ENCODE assay signal across 30 cellular contexts in the genomic region with DNA sequence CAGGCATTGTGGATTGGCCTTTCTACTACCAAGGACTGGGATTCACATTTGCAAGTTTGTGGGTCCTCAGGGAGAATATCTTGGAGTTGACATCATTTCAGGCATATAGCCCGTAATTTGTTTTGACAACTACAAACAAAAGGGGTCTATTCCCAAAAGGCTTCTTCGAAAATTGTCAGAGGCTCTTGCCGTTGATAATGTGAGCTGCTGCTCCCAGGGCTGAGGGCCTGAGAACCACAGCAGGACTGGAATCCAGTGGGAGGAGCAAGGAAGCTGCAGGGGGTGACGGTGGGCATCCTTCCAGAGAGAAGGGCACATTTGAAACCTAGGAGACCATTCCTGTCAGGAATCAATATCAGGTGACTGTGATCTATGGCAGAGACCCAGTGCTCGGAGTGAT.
"Had no signal": no experiment of that assay in that cellular context is flagged by ENCODE, and none has a peak within 500 bp of the region (broad histone marks: within the 10 kb centered on the region; RNA-seq: fewer than 3 reads in every experiment).

No MANE protein-coding gene starts in this region.

- H3K4me1 Mint-ChIP-seq: activated B cell treated with CpG ODN at 0.5 μM for 24 hours; activated CD8-positive, alpha-beta memory T cell treated with anti-CD3 and anti-CD28 coated beads, Interleukin-2, amount 10 ng/mL, durations not matched to agents 7 days and 5 days; activated naive CD8-positive, alpha-beta T cell treated with anti-CD3 and anti-CD28 coated beads for 36 hours; immature natural killer cell; naive thymus-derived CD8-positive, alpha-beta T cell had no signal

- H3K27me3 ChIP-seq: adrenal gland, body of pancreas, testis, transverse colon had no signal

- DNase-seq: activated B cell treated with CpG ODN at 0.5 μM for 24 hours; activated CD8-positive, alpha-beta memory T cell treated with anti-CD3 and anti-CD28 coated beads, Interleukin-2, amount 10 ng/mL, durations not matched to agents 7 days and 5 days; activated CD8-positive, alpha-beta T cell treated with anti-CD3 and anti-CD28 coated beads, Interleukin-2, amount 10 ng/mL, durations not matched to agents 7 days and 5 days; activated naive CD4-positive, alpha-beta T cell; activated naive CD8-positive, alpha-beta T cell treated with anti-CD3 and anti-CD28 coated beads for 36 hours; activated T-cell treated with anti-CD3 and anti-CD28 coated beads, Interleukin-2, amount 50 U/mL, for 48 hours; adrenal gland; aorta; body of pancreas; effector memory CD4-positive, alpha-beta T cell; head of caudate nucleus; hippocampal formation; immature natural killer cell; kidney; left colon; midbrain; naive thymus-derived CD8-positive, alpha-beta T cell; stimulated activated CD4-positive, alpha-beta T cell treated with anti-CD3 and anti-CD28 coated beads, Interleukin-12 subunit alpha, Interleukin-12 subunit beta, amount 100 ng/mL, for 4 hours; stimulated activated CD4-positive, alpha-beta T cell treated with anti-CD3 and anti-CD28 coated beads, Interleukin-4, amount 100 ng/mL, for 1 hour; stimulated activated naive CD8-positive, alpha-beta T cell treated with anti-CD3 and anti-CD28 coated beads, Interleukin-15, Interleukin-2, amounts not matched to agents 100 U/mL and 50 U/mL, for 24 hours; testis; transverse colon had no signal

- H3K27me3 Mint-ChIP-seq: activated B cell treated with CpG ODN at 0.5 μM for 24 hours; activated CD8-positive, alpha-beta memory T cell treated with anti-CD3 and anti-CD28 coated beads, Interleukin-2, amount 10 ng/mL, durations not matched to agents 7 days and 5 days; activated naive CD8-positive, alpha-beta T cell treated with anti-CD3 and anti-CD28 coated beads for 36 hours had no signal

- H3K27ac Mint-ChIP-seq: activated B cell treated with CpG ODN at 0.5 μM for 24 hours; activated CD8-positive, alpha-beta memory T cell treated with anti-CD3 and anti-CD28 coated beads, Interleukin-2, amount 10 ng/mL, durations not matched to agents 7 days and 5 days; activated CD8-positive, alpha-beta T cell treated with anti-CD3 and anti-CD28 coated beads, Interleukin-2, amount 10 ng/mL, durations not matched to agents 7 days and 5 days; activated naive CD8-positive, alpha-beta T cell treated with anti-CD3 and anti-CD28 coated beads for 36 hours; immature natural killer cell; naive thymus-derived CD8-positive, alpha-beta T cell; progenitor cell of endocrine pancreas; T-helper 2 cell treated with Interferon-gamma antibody and Interleukin-4, amounts not matched to agents 5 μg/mL and 100 μg/mL, for 36 hours had no signal

- H3K4me3 Mint-ChIP-seq: activated B cell treated with CpG ODN at 0.5 μM for 24 hours; activated CD8-positive, alpha-beta memory T cell treated with anti-CD3 and anti-CD28 coated beads, Interleukin-2, amount 10 ng/mL, durations not matched to agents 7 days and 5 days; activated CD8-positive, alpha-beta T cell treated with anti-CD3 and anti-CD28 coated beads, Interleukin-2, amount 10 ng/mL, durations not matched to agents 7 days and 5 days; activated naive CD8-positive, alpha-beta T cell treated with anti-CD3 and anti-CD28 coated beads for 36 hours; immature natural killer cell; naive thymus-derived CD8-positive, alpha-beta T cell; T-helper 2 cell treated with Interferon-gamma antibody and Interleukin-4, amounts not matched to agents 5 μg/mL and 100 μg/mL, for 36 hours had no signal

- H3K4me1 ChIP-seq: adrenal gland, body of pancreas, gastroesophageal sphincter, testis, transverse colon had no signal

- H3K4me3 ChIP-seq: adrenal gland, body of pancreas, gastroesophageal sphincter, skin epidermis, testis, transverse colon had no signal

- H3K36me3 ChIP-seq: adrenal gland, gastroesophageal sphincter, neutrophil, transverse colon had no signal

- H3K27ac ChIP-seq: adrenal gland, body of pancreas, gastroesophageal sphincter, neutrophil, skin epidermis, testis, transverse colon had no signal

- ATAC-seq: activated CD8-positive, alpha-beta memory T cell treated with anti-CD3 and anti-CD28 coated beads, Interleukin-2, amount 10 ng/mL, durations not matched to agents 7 days and 5 days; activated CD8-positive, alpha-beta T cell treated with anti-CD3 and anti-CD28 coated beads, Interleukin-2, amount 10 ng/mL, durations not matched to agents 7 days and 5 days; body of pancreas; gastroesophageal sphincter; left colon; naive thymus-derived CD8-positive, alpha-beta T cell; sciatic nerve; stimulated activated naive CD8-positive, alpha-beta T cell treated with anti-CD3 and anti-CD28 coated beads, Interleukin-15, Interleukin-2, amounts not matched to agents 100 U/mL and 50 U/mL, for 24 hours had no signal

- H3K9me3 Mint-ChIP-seq: activated B cell treated with CpG ODN at 0.5 μM for 24 hours; activated naive CD8-positive, alpha-beta T cell treated with anti-CD3 and anti-CD28 coated beads for 36 hours had no signal

- FAIRE-seq: colon, endothelial cell of umbilical vein, kidney had no signal

- H3K9me3 ChIP-seq: adrenal gland, body of pancreas, gastroesophageal sphincter, neutrophil, testis, transverse colon had no signal

- H3K36me3 Mint-ChIP-seq: activated CD8-positive, alpha-beta memory T cell treated with anti-CD3 and anti-CD28 coated beads, Interleukin-2, amount 10 ng/mL, durations not matched to agents 7 days and 5 days; activated naive CD8-positive, alpha-beta T cell treated with anti-CD3 and anti-CD28 coated beads for 36 hours; immature natural killer cell had no signal
